In the genomic region with DNA sequence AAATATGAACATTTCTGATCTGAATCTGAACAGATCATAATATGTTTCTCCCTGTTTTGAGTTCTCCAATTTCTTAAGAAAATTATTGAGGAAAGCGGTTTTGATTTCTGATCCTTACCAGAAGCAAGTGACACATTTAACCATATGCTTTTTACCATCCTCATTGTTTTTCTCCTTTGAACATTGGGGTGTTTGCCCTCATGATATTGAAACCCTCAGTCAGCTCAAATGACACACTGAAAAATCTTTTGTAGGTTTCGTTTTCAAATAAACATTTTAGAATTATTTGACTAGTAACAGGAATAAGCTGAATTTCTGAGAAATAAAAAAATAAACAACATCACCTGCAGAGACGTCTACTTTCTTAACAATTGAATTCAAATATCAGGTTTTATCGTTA, we compare ENCODE assay signal across 29 cellular contexts.
"Had no signal": no experiment of that assay in that cellular context is flagged by ENCODE, and none has a peak within 500 bp of the region (broad histone marks: within the 10 kb centered on the region; RNA-seq: fewer than 3 reads in every experiment).

No MANE protein-coding gene starts in this region.

- H3K27me3 ChIP-seq: MG63 had no signal

- H3K36me3 ChIP-seq: MG63 had no signal

- H3K9me3 ChIP-seq: MG63 had no signal

- DNase-seq: Karpas-422, Kasumi-1, MG63, NCI-H1048, NCI-H1092, NCI-H1092 treated with DMSO at 0.1 percent for 48 hours, NCI-H1105, NCI-H1105 treated with DMSO at 0.1 percent for 48 hours, NCI-H1417 treated with DMSO at 0.1 percent for 48 hours, NCI-H1436, NCI-H1436 treated with DMSO at 0.1 percent for 48 hours, NCI-H146, NCI-H1694, NCI-H1694 treated with DMSO at 0.1 percent for 48 hours, NCI-H1930, NCI-H2029, NCI-H2029 treated with DMSO at 0.1 percent for 48 hours, NCI-H2081, NCI-H2081 treated with DMSO at 0.1 percent for 48 hours, NCI-H2107, NCI-H2171, NCI-H2171 treated with DMSO at 0.1 percent for 48 hours, NCI-H2227 treated with DMSO at 0.1 percent for 48 hours, NCI-H226, NCI-H345, NCI-H446 treated with DMSO at 0.1 percent for 48 hours, NCI-H510A, NCI-H510A treated with DMSO at 0.1 percent for 48 hours, NCI-H524 had no signal

- H3K4me3 ChIP-seq: MG63 had no signal
